8 cellular contexts compared by ENCODE assay signal in the genomic region with DNA sequence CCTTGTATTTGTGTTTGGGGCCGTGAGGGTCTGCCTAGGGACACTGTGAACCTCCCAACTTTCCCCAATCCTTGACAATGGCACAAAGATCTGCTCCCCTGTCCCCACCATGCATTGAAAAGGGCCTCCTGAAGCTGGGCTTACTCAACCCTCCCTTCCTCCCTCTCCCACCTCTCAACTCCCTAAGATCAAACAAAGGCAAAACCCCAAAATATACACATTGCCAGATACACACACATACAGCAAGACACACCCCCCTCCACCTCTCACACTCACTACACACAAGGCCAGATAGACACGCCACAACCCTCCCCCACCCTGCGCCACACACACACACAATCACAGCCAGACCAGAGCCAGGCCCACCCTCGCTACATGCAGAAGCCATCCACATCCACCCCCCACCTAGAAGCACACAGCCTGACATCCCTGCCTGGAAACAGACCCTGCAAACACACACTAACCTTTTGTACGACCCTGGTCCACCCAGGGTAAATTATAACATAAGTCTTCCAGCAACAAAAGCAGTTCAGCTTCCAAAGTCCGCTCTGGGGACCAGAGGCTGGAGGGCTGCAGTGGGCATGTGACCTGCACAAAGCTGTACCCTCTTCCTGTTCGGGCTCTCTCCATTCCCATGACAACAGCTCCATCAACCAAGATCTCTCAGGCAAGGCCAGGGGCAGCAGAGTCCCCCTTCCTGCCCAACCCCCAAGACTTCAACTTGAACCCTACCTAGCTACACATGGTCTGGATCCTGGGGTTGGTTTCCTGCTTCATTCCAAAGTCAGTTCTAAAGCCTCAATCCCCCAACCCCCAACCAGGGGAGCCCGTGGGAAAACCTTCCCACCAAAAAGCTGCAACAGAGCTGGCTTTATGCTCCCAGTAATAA. TPM values are rescaled to one million over a fixed set of nuclear protein-coding genes. Genes with fewer than 3 reads are reported as not detected.
A peak's percentile ranks its signal among the peaks of the same experiment; 100 is the strongest.
DNase-seq lines count a peak whose midpoint lies in the region; TF ChIP-seq lines count a peak whose summit lies in the region.

No MANE protein-coding gene starts in this region.

- intact Hi-C loops in colonic mucosa (cut with DNase I) = no loop called here

- H3K36me3 ChIP-seq in BLaER1 treated with 17β-estradiol and CSF1 and Interleukin-3, amounts not matched to agents 10 nM and 100 nM = no peaks in the 10 kb centered on the region
- peaks cover 21% of the 10 kb centered on the region for H3K36me3 ChIP-seq in MG63
- no peaks in the 10 kb centered on the region for H3K36me3 ChIP-seq in colonic mucosa

- H3K27me3 ChIP-seq in BLaER1 treated with 17β-estradiol and CSF1 and Interleukin-3, amounts not matched to agents 10 nM and 100 nM = peaks cover 34 to 44% (median 42%) of the 10 kb centered on the region in 11 experiments
- no peaks in the 10 kb centered on the region for H3K27me3 ChIP-seq in MG63
- H3K27me3 ChIP-seq in colonic mucosa = no peaks in the 10 kb centered on the region

- H3K9ac ChIP-seq in BLaER1 treated with 17β-estradiol and CSF1 and Interleukin-3, amounts not matched to agents 10 nM and 100 nM = peak overlapping the region in 9 of 11 experiments; percentile 28 to 81 (median 74); a peak in 17 of 22 replicates
- H3K9ac ChIP-seq in colonic mucosa (ENCODE audit: low read depth in 2 of 2, low read length in 2 of 2) = peak overlapping the region; percentile 27 to 87

- peaks cover 7% of the 10 kb centered on the region for H3K36me3 Mint-ChIP-seq in nephron (ENCODE audit: low read depth)

- peaks cover 5 to 45% (median 27%) of the 10 kb centered on the region in 11 experiments; a peak in 20 of 22 replicates for H4K20me1 ChIP-seq in BLaER1 treated with 17β-estradiol and CSF1 and Interleukin-3, amounts not matched to agents 10 nM and 100 nM

- H3K27me3 Mint-ChIP-seq in nephron (ENCODE audit: low read depth) = no peaks in the 10 kb centered on the region

- no peaks in the 10 kb centered on the region for H3K9me3 Mint-ChIP-seq in nephron

- H3K27ac ChIP-seq in BLaER1 treated with 17β-estradiol and CSF1 and Interleukin-3, amounts not matched to agents 10 nM and 100 nM = peak overlapping the region in 8 of 11 experiments; percentile 9 to 71 (median 52); a peak in 13 of 22 replicates
- no peak overlapping the region for H3K27ac ChIP-seq in colonic mucosa

- peak overlapping the region; percentile 81 to 93 (median 87) for H3K27ac Mint-ChIP-seq in nephron

- H3K4me2 ChIP-seq in BLaER1 treated with 17β-estradiol and CSF1 and Interleukin-3, amounts not matched to agents 10 nM and 100 nM = peak overlapping the region; percentile 91 to 99 (median 97)

- peak overlapping the region; percentile 67 to 80 (median 72) for H3K4me3 ChIP-seq in BLaER1 treated with 17β-estradiol and CSF1 and Interleukin-3, amounts not matched to agents 10 nM and 100 nM
- H3K4me3 ChIP-seq in MG63 (peak overlapping the region; percentile 91), colonic mucosa (peak overlapping the region; percentile 80)

- peaks cover 49 to 92% (median 89%) of the 10 kb centered on the region in 10 experiments for H3K4me1 ChIP-seq in BLaER1 treated with 17β-estradiol and CSF1 and Interleukin-3, amounts not matched to agents 10 nM and 100 nM
- peaks cover 27% of the 10 kb centered on the region for H3K4me1 ChIP-seq in colonic mucosa

- DNase-seq in MG63 (no peak), colonic mucosa (peak; percentile 29), NCI-H526 treated with DMSO at 0.1 percent for 48 hours (lab: John Stamatoyannopoulos, UW) (no peak), mucosa of gallbladder (ENCODE audit: low spot score) (no peak), COR-L47 (lab: John Stamatoyannopoulos, UW) (no peak), SKM-1 (lab: John Stamatoyannopoulos, UW; ENCODE audit: unreplicated experiment) (no peak)

- H3K4me1 Mint-ChIP-seq in nephron = peaks cover 57% of the 10 kb centered on the region

- peak overlapping the region; percentile 85 to 93 (median 93) for H3K4me3 Mint-ChIP-seq in nephron

- TF ChIP-seq CTCF in colonic mucosa (IDR thresholded peaks at IDR 0.05) (no peak), nephron (IDR thresholded peaks at IDR 0.05; ENCODE audit: unreplicated experiment in 3 of 3) (no peak)

- no peaks in the 10 kb centered on the region for H3K9me3 ChIP-seq in BLaER1 treated with 17β-estradiol and CSF1 and Interleukin-3, amounts not matched to agents 10 nM and 100 nM (replicated peaks in 1 of 11)
- H3K9me3 ChIP-seq in MG63 (no peaks in the 10 kb centered on the region), colonic mucosa (no peaks in the 10 kb centered on the region)

RNA-seq across cellular contexts. Expression of gene PCGF2, which starts 1.9 kb away (rescaled TPM):
- 3.3 and 3.4 TPM in 2 replicates for total RNA-seq in MG63 (2014; rRNA removed; shearing (Covaris generic); ENCODE audit: low replicate concordance)
- total RNA-seq in colonic mucosa (10 to 100 TPM; 27.2 to 45.5 TPM), mucosa of gallbladder (52.3 TPM)

RNA-seq across cellular contexts. Expression of gene PSMB3, which starts 6.3 kb away (rescaled TPM):
- total RNA-seq in MG63 (2014; rRNA removed; shearing (Covaris generic); ENCODE audit: low replicate concordance) = 494 and 524 TPM in 2 replicates
- 100 to 1,000 TPM; 160 to 253 TPM for total RNA-seq in colonic mucosa
- 119 TPM for total RNA-seq in mucosa of gallbladder

RNA-seq across cellular contexts. Expression of gene CISD3, which starts 16.1 kb away (rescaled TPM):
- 7.7 and 29.1 TPM in 2 replicates for total RNA-seq in MG63 (2014; rRNA removed; shearing (Covaris generic); ENCODE audit: low replicate concordance)
- 100 to 1,000 TPM in 1 of 2 donors, 10 to 100 TPM in 1; 82.2 to 152 TPM for total RNA-seq in colonic mucosa
- total RNA-seq in mucosa of gallbladder = 51.5 TPM

RNA-seq across cellular contexts. Expression of gene MLLT6, which starts 41.2 kb away (rescaled TPM):
- total RNA-seq in MG63 (2014; rRNA removed; shearing (Covaris generic); ENCODE audit: low replicate concordance) = 11.7 and 17.5 TPM in 2 replicates
- total RNA-seq in colonic mucosa = 100 to 1,000 TPM in 1 of 2 donors, 10 to 100 TPM in 1; 74.1 to 109 TPM
- 175 TPM for total RNA-seq in mucosa of gallbladder

RNA-seq across cellular contexts. Expression of gene PIP4K2B, which starts 53.1 kb away (rescaled TPM):
- total RNA-seq in MG63 (2014; rRNA removed; shearing (Covaris generic); ENCODE audit: low replicate concordance) = 49.1 and 73.8 TPM in 2 replicates
- total RNA-seq in colonic mucosa = 10 to 100 TPM; 16.8 to 19.6 TPM
- 46.7 TPM for total RNA-seq in mucosa of gallbladder
